ENCODE assay signal across 38 cellular contexts in genomic region chr19:14941189-14941588, GRCh38. TPM values are rescaled to one million over a fixed set of nuclear protein-coding genes. Genes with fewer than 3 reads are reported as not detected.
"Had no signal": no experiment of that assay in that cellular context is flagged by ENCODE, and none has a peak within 500 bp of the region (broad histone marks: within the 10 kb centered on the region; RNA-seq: fewer than 3 reads in every experiment).

Gene OR7C2 (plus strand): TSS chr19:14941489. CDS start chr19:14941489, 0 bp downstream.

- H3K27me3 ChIP-seq: body of pancreas, brain microvascular endothelial cell, breast epithelium had no signal

- ATAC-seq: activated CD8-positive, alpha-beta T cell treated with anti-CD3 and anti-CD28 coated beads for 36 hours; activated T-cell treated with anti-CD3 and anti-CD28 coated beads, Interleukin-2, amount 50 U/mL, for 4 hours; activated T-cell treated with anti-CD3 and anti-CD28 coated beads, Interleukin-2, amount 50 U/mL, for 72 hours; activated T-helper 17 cell treated with anti-CD3 and anti-CD28 coated beads, Interleukin-2, amount 50 U/mL, for 72 hours; body of pancreas had no signal

- H3K27me3 Mint-ChIP-seq: activated CD8-positive, alpha-beta T cell treated with anti-CD3 and anti-CD28 coated beads for 36 hours had no signal

- H3K36me3 ChIP-seq: adrenal gland, brain microvascular endothelial cell, breast epithelium had no signal

- H3K4me1 Mint-ChIP-seq: activated CD4-positive, alpha-beta T cell treated with anti-CD3 and anti-CD28 coated beads, Interleukin-2, amount 10 ng/mL, durations not matched to agents 24 days and 14 days; activated T-helper 17 cell treated with anti-CD3 and anti-CD28 coated beads, Interleukin-2, amount 50 U/mL, for 72 hours had no signal

- H3K9me3 ChIP-seq: adrenal gland, body of pancreas, breast epithelium had no signal

- H3K27ac Mint-ChIP-seq: activated B cell treated with CpG ODN at 0.5 μM for 24 hours; activated CD4-positive, alpha-beta memory T cell treated with anti-CD3 and anti-CD28 coated beads for 36 hours; activated CD4-positive, alpha-beta T cell treated with anti-CD3 and anti-CD28 coated beads, Interleukin-2, amount 10 ng/mL, durations not matched to agents 24 days and 14 days; activated CD8-positive, alpha-beta T cell treated with anti-CD3 and anti-CD28 coated beads for 36 hours; activated naive CD4-positive, alpha-beta T cell treated with anti-CD3 and anti-CD28 coated beads for 36 hours; activated naive CD8-positive, alpha-beta T cell treated with anti-CD3 and anti-CD28 coated beads for 36 hours; activated T-cell treated with anti-CD3 and anti-CD28 coated beads, Interleukin-2, amount 50 U/mL, for 72 hours; activated T-helper 1 cell treated with anti-CD3 and anti-CD28 coated beads, Interleukin-12 subunit alpha, Interleukin-12 subunit beta, Interleukin-2, Interleukin-4 antibody, amounts not matched to agents 30 ng/mL and 10 ng/mL and 1 ng/mL, durations not matched to agents 14 hours and 24 hours and 36 hours; activated T-helper 17 cell treated with anti-CD3 and anti-CD28 coated beads, Interleukin-2, amount 50 U/mL, for 72 hours; T-helper 1 cell treated with Interleukin-12 subunit alpha and Interleukin-12 subunit beta and Interleukin-4 antibody, amounts not matched to agents 30 μg/mL and 1 μg/mL, for 36 hours; T-helper 2 cell treated with Interferon-gamma antibody and Interleukin-4, amounts not matched to agents 5 μg/mL and 100 μg/mL, for 36 hours had no signal

- H3K9me3 Mint-ChIP-seq: activated B cell treated with CpG ODN at 0.5 μM for 24 hours; activated CD4-positive, alpha-beta memory T cell treated with anti-CD3 and anti-CD28 coated beads for 36 hours; activated CD4-positive, alpha-beta T cell treated with anti-CD3 and anti-CD28 coated beads, Interleukin-2, amount 10 ng/mL, durations not matched to agents 24 days and 14 days; activated CD8-positive, alpha-beta T cell treated with anti-CD3 and anti-CD28 coated beads for 36 hours; activated naive CD4-positive, alpha-beta T cell treated with anti-CD3 and anti-CD28 coated beads for 36 hours; activated naive CD8-positive, alpha-beta T cell treated with anti-CD3 and anti-CD28 coated beads for 36 hours; activated T-cell treated with anti-CD3 and anti-CD28 coated beads, Interleukin-2, amount 50 U/mL, for 4 hours; activated T-cell treated with anti-CD3 and anti-CD28 coated beads, Interleukin-2, amount 50 U/mL, for 72 hours; activated T-helper 1 cell treated with anti-CD3 and anti-CD28 coated beads, Interleukin-12 subunit alpha, Interleukin-12 subunit beta, Interleukin-2, Interleukin-4 antibody, amounts not matched to agents 30 ng/mL and 10 ng/mL and 1 ng/mL, durations not matched to agents 14 hours and 24 hours and 36 hours; activated T-helper 17 cell treated with anti-CD3 and anti-CD28 coated beads, Interleukin-2, amount 50 U/mL, for 72 hours; T-helper 1 cell treated with Interleukin-12 subunit alpha and Interleukin-12 subunit beta and Interleukin-4 antibody, amounts not matched to agents 30 μg/mL and 1 μg/mL, for 36 hours; T-helper 2 cell treated with Interferon-gamma antibody and Interleukin-4, amounts not matched to agents 5 μg/mL and 100 μg/mL, for 36 hours had no signal

- H3K27ac ChIP-seq: adrenal gland, body of pancreas, brain microvascular endothelial cell, breast epithelium, VCaP had no signal

- H3K4me1 ChIP-seq: adrenal gland, body of pancreas, breast epithelium had no signal

- H3K36me3 Mint-ChIP-seq: activated CD4-positive, alpha-beta memory T cell treated with anti-CD3 and anti-CD28 coated beads for 36 hours; activated naive CD8-positive, alpha-beta T cell treated with anti-CD3 and anti-CD28 coated beads for 36 hours had no signal

- H3K4me3 ChIP-seq: adrenal gland, body of pancreas, breast epithelium had no signal

- H3K4me3 Mint-ChIP-seq: activated B cell treated with CpG ODN at 0.5 μM for 24 hours; activated CD4-positive, alpha-beta memory T cell treated with anti-CD3 and anti-CD28 coated beads for 36 hours; activated CD4-positive, alpha-beta T cell treated with anti-CD3 and anti-CD28 coated beads, Interleukin-2, amount 10 ng/mL, durations not matched to agents 24 days and 14 days; activated CD8-positive, alpha-beta T cell treated with anti-CD3 and anti-CD28 coated beads for 36 hours; activated naive CD4-positive, alpha-beta T cell treated with anti-CD3 and anti-CD28 coated beads for 36 hours; activated naive CD8-positive, alpha-beta T cell treated with anti-CD3 and anti-CD28 coated beads for 36 hours; activated T-cell treated with anti-CD3 and anti-CD28 coated beads, Interleukin-2, amount 50 U/mL, for 4 hours; activated T-cell treated with anti-CD3 and anti-CD28 coated beads, Interleukin-2, amount 50 U/mL, for 72 hours; activated T-helper 1 cell treated with anti-CD3 and anti-CD28 coated beads, Interleukin-12 subunit alpha, Interleukin-12 subunit beta, Interleukin-2, Interleukin-4 antibody, amounts not matched to agents 30 ng/mL and 10 ng/mL and 1 ng/mL, durations not matched to agents 14 hours and 24 hours and 36 hours; activated T-helper 17 cell treated with anti-CD3 and anti-CD28 coated beads, Interleukin-2, amount 50 U/mL, for 72 hours; T-helper 1 cell treated with Interleukin-12 subunit alpha and Interleukin-12 subunit beta and Interleukin-4 antibody, amounts not matched to agents 30 μg/mL and 1 μg/mL, for 36 hours; T-helper 2 cell treated with Interferon-gamma antibody and Interleukin-4, amounts not matched to agents 5 μg/mL and 100 μg/mL, for 36 hours had no signal

- DNase-seq: activated B cell treated with CpG ODN at 0.5 μM for 24 hours; activated CD4-positive, alpha-beta memory T cell treated with anti-CD3 and anti-CD28 coated beads for 36 hours; activated CD4-positive, alpha-beta T cell treated with anti-CD3 and anti-CD28 coated beads for 4 hours; activated CD4-positive, alpha-beta T cell treated with anti-CD3 and anti-CD28 coated beads, Interleukin-2, amount 10 ng/mL, durations not matched to agents 24 days and 14 days; activated CD4-positive, alpha-beta T cell treated with anti-CD3 and anti-CD28 coated beads, Interleukin-2, amount 50 U/mL, for 1 hour; activated CD4-positive, alpha-beta T cell treated with anti-CD3 and anti-CD28 coated beads, Interleukin-2, amount 50 U/mL, for 4 hours; activated CD4-positive, CD25-positive, alpha-beta regulatory T cell treated with anti-CD3 and anti-CD28 coated beads, Interleukin-2, amount 50 U/mL, for 72 hours; activated CD8-positive, alpha-beta memory T cell treated with anti-CD3 and anti-CD28 coated beads, Interleukin-2, amount 50 U/mL, for 4 hours; activated CD8-positive, alpha-beta T cell treated with anti-CD3 and anti-CD28 coated beads for 36 hours; activated effector memory CD4-positive, alpha-beta T cell treated with anti-CD3 and anti-CD28 coated beads, Interleukin-2, amount 50 U/mL, for 16 hours; activated gamma-delta T cell treated with Interleukin-2 at 50 U/mL for 16 hours; activated naive CD4-positive, alpha-beta T cell; activated naive CD4-positive, alpha-beta T cell treated with anti-CD3 and anti-CD28 coated beads for 36 hours; activated naive CD4-positive, alpha-beta T cell treated with anti-CD3 and anti-CD28 coated beads, Interleukin-2, amount 50 U/mL, for 16 hours; activated naive CD8-positive, alpha-beta T cell treated with anti-CD3 and anti-CD28 coated beads for 36 hours; activated T-cell treated with anti-CD3 and anti-CD28 coated beads for 4 hours; activated T-cell treated with anti-CD3 and anti-CD28 coated beads, Interleukin-2, amount 50 U/mL, for 1 hour; activated T-cell treated with anti-CD3 and anti-CD28 coated beads, Interleukin-2, amount 50 U/mL, for 4 hours; activated T-cell treated with anti-CD3 and anti-CD28 coated beads, Interleukin-2, amount 50 U/mL, for 72 hours; adrenal gland; amniotic stem cell; aorta; body of pancreas; brain microvascular endothelial cell; central memory CD4-positive, alpha-beta T cell; T-helper 1 cell; T-helper 2 cell; T-helper 9 cell had no signal

RNA-seq across cellular contexts. Expression of gene OR7C2, which starts in this region (rescaled TPM):
- total RNA-seq: activated B cell treated with CpG ODN at 0.5 μM for 24 hours; activated CD4-positive, alpha-beta memory T cell treated with anti-CD3 and anti-CD28 coated beads for 36 hours; activated CD4-positive, alpha-beta T cell treated with anti-CD3 and anti-CD28 coated beads, Interleukin-2, amount 10 ng/mL, durations not matched to agents 24 days and 14 days; activated CD8-positive, alpha-beta memory T cell treated with anti-CD3 and anti-CD28 coated beads for 36 hours; activated CD8-positive, alpha-beta T cell treated with anti-CD3 and anti-CD28 coated beads for 36 hours; activated naive CD4-positive, alpha-beta T cell treated with anti-CD3 and anti-CD28 coated beads for 36 hours; activated naive CD8-positive, alpha-beta T cell treated with anti-CD3 and anti-CD28 coated beads for 36 hours; activated T-cell treated with anti-CD3 and anti-CD28 coated beads, Interleukin-2, amount 50 U/mL, for 4 hours; activated T-cell treated with anti-CD3 and anti-CD28 coated beads, Interleukin-2, amount 50 U/mL, for 72 hours; activated T-helper 1 cell treated with anti-CD3 and anti-CD28 coated beads, Interleukin-12 subunit alpha, Interleukin-12 subunit beta, Interleukin-2, Interleukin-4 antibody, amounts not matched to agents 30 ng/mL and 10 ng/mL and 1 ng/mL, durations not matched to agents 14 hours and 24 hours and 36 hours; activated T-helper 17 cell treated with anti-CD3 and anti-CD28 coated beads, Interleukin-2, amount 50 U/mL, for 72 hours; adrenal gland; aorta; astrocyte; body of pancreas; breast epithelium; cardiac septum; cerebellum had no signal
- polyA plus RNA-seq: adrenal gland, aorta had no signal
